In genomic region chr6:132130530-132131298, GRCh38 we compare ENCODE assay signal across 8 cellular contexts.
DNase-seq lines count a peak whose midpoint lies in the region; ATAC-seq and TF ChIP-seq lines count a peak whose summit lies in the region.
"Had no signal": no experiment of that assay in that cellular context is flagged by ENCODE, and none has a peak within 500 bp of the region (broad histone marks: within the 10 kb centered on the region; RNA-seq: fewer than 3 reads in every experiment).

No MANE protein-coding gene starts in this region.

- intact Hi-C loops in dorsolateral prefrontal cortex (cut with DNase I) = no loop called here
- intact Hi-C loops in mucosa of descending colon (cut with DNase I, micrococcal nuclease) = no loop called here

- H3K4me1 ChIP-seq in mucosa of descending colon (ENCODE audit: low read depth) (no peaks in the 10 kb centered on the region), upper lobe of left lung (peaks cover 0 to 16% (median 6%) of the 10 kb centered on the region in 4 donors)

- ATAC-seq in mucosa of descending colon = peak; percentile 46
- peak; percentile 62 to 77 for ATAC-seq in upper lobe of left lung (ENCODE audit: low FRiP score in 2 of 2)
- ATAC-seq in GM19463 (IDR thresholded peaks at IDR 0.05; ENCODE audit: unreplicated experiment) = no peak
- no peak for ATAC-seq in HG03520 (IDR thresholded peaks at IDR 0.05; ENCODE audit: unreplicated experiment)
- ATAC-seq: natural killer cell had no signal

- H3K36me3 ChIP-seq in mucosa of descending colon (ENCODE audit: low read depth) (no peaks in the 10 kb centered on the region), upper lobe of left lung (no peaks in the 10 kb centered on the region)

- H3K27ac ChIP-seq in dorsolateral prefrontal cortex = peak overlapping the region in 46 of 59 donors; percentile 25 to 87 (median 60)
- peak overlapping the region; percentile 52 to 67 (median 56) for H3K27ac ChIP-seq in upper lobe of left lung

- 65% methylated on average over 11 of the region's 11 CpGs for WGBS in upper lobe of left lung, 2 donors

- peak; percentile 88 for DNase-seq in MV-4-11 (lab: John Stamatoyannopoulos, UW)
- DNase-seq in dorsolateral prefrontal cortex = peak in 1 of 10 donors; percentile 9
- no peak for DNase-seq in mucosa of descending colon
- no peak for DNase-seq in upper lobe of left lung
- no peak for DNase-seq in COR-L47 (lab: John Stamatoyannopoulos, UW)
- DNase-seq: natural killer cell had no signal

- H3K27me3 ChIP-seq in dorsolateral prefrontal cortex (no peaks in the 10 kb centered on the region), upper lobe of left lung (no peaks in the 10 kb centered on the region)

- peak overlapping the region in 21 of 59 donors; percentile 1 to 31 (median 13) for H3K4me3 ChIP-seq in dorsolateral prefrontal cortex
- no peak overlapping the region for H3K4me3 ChIP-seq in mucosa of descending colon
- H3K4me3 ChIP-seq in upper lobe of left lung = no peak overlapping the region

- TF ChIP-seq POLR2A in upper lobe of left lung (IDR thresholded peaks at IDR 0.05) = no peak

- TF ChIP-seq EP300 in upper lobe of left lung (IDR thresholded peaks at IDR 0.05) = no peak

- H3K9me3 ChIP-seq in mucosa of descending colon = no peaks in the 10 kb centered on the region
- H3K9me3 ChIP-seq in upper lobe of left lung = no peaks in the 10 kb centered on the region

- TF ChIP-seq CTCF in dorsolateral prefrontal cortex (IDR thresholded peaks at IDR 0.05 in 54 of 56, conservative IDR thresholded peaks at IDR 0.05 in 2 of 56; ENCODE audit: low read depth in 1 of 56, partially characterized antibody in 56 of 56) (peak in 15 of 56 donors; percentile 7 to 36 (median 23)), mucosa of descending colon (IDR thresholded peaks at IDR 0.05) (no peak), upper lobe of left lung (IDR thresholded peaks at IDR 0.05) (no peak)

Comparison
In these comparisons a context has a peak if more than half of its experiments do, and no peak if none do; other contexts are left out.
1. ATAC-seq: peak in mucosa of descending colon (single experiment) and upper lobe of left lung (2 of 2); none in GM19463 (single experiment) and HG03520 (single experiment).